2 cellular contexts compared by ENCODE assay signal in the genomic region with DNA sequence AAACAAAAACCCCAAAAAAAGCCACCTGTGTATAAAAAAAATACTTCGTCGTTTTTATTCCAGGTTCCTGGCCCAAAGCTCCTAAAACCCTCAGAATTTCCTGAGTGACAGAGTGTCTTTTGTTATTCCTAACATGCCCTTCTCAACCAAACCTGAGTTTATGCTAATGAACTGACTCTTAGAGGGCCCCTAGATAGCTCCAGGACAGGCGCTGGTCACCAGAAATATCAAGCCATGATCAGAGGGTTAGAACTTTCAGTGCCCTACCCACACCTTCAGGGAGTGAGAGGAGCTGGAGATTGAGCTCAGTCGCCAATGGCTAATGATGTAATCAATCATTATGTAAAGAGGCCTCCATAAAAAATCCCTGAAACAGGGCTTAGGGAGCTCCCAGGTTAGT.
TF ChIP-seq lines count a peak whose summit lies in the region.

No MANE protein-coding gene starts in this region.

TF ChIP-seq in GM23338, 12 proteins besides CTCF, POLR2A, EP300 and RAD21 (continued from another document):
- TF ChIP-seq, protein P1, sequence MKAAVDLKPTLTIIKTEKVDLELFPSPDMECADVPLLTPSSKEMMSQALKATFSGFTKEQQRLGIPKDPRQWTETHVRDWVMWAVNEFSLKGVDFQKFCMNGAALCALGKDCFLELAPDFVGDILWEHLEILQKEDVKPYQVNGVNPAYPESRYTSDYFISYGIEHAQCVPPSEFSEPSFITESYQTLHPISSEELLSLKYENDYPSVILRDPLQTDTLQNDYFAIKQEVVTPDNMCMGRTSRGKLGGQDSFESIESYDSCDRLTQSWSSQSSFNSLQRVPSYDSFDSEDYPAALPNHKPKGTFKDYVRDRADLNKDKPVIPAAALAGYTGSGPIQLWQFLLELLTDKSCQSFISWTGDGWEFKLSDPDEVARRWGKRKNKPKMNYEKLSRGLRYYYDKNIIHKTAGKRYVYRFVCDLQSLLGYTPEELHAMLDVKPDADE (IDR thresholded peaks at IDR 0.05), result no peak
- no peak for TF ChIP-seq JUNB (IDR thresholded peaks at IDR 0.05; ENCODE audit: unreplicated experiment)
- no peak for TF ChIP-seq CREB1 (CRISPR knock-in tag; IDR thresholded peaks at IDR 0.05; ENCODE audit: low read depth)
- TF ChIP-seq ZNF331 (CRISPR knock-in tag; IDR thresholded peaks at IDR 0.05; ENCODE audit: low read depth), result no peak
- TF ChIP-seq STAT1 (IDR thresholded peaks at IDR 0.05; ENCODE audit: unreplicated experiment), result no peak
- TF ChIP-seq POLR2AphosphoS5 (IDR thresholded peaks at IDR 0.05; ENCODE audit: low read depth), result no peak
- no peak for TF ChIP-seq NANOG (IDR thresholded peaks at IDR 0.05; ENCODE audit: borderline replicate concordance)
- TF ChIP-seq ZNF114 (CRISPR knock-in tag; IDR thresholded peaks at IDR 0.05), result no peak
- TF ChIP-seq, protein P2, sequence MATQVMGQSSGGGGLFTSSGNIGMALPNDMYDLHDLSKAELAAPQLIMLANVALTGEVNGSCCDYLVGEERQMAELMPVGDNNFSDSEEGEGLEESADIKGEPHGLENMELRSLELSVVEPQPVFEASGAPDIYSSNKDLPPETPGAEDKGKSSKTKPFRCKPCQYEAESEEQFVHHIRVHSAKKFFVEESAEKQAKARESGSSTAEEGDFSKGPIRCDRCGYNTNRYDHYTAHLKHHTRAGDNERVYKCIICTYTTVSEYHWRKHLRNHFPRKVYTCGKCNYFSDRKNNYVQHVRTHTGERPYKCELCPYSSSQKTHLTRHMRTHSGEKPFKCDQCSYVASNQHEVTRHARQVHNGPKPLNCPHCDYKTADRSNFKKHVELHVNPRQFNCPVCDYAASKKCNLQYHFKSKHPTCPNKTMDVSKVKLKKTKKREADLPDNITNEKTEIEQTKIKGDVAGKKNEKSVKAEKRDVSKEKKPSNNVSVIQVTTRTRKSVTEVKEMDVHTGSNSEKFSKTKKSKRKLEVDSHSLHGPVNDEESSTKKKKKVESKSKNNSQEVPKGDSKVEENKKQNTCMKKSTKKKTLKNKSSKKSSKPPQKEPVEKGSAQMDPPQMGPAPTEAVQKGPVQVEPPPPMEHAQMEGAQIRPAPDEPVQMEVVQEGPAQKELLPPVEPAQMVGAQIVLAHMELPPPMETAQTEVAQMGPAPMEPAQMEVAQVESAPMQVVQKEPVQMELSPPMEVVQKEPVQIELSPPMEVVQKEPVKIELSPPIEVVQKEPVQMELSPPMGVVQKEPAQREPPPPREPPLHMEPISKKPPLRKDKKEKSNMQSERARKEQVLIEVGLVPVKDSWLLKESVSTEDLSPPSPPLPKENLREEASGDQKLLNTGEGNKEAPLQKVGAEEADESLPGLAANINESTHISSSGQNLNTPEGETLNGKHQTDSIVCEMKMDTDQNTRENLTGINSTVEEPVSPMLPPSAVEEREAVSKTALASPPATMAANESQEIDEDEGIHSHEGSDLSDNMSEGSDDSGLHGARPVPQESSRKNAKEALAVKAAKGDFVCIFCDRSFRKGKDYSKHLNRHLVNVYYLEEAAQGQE (IDR thresholded peaks at IDR 0.05; ENCODE audit: unreplicated experiment), result no peak
- TF ChIP-seq, protein P3, sequence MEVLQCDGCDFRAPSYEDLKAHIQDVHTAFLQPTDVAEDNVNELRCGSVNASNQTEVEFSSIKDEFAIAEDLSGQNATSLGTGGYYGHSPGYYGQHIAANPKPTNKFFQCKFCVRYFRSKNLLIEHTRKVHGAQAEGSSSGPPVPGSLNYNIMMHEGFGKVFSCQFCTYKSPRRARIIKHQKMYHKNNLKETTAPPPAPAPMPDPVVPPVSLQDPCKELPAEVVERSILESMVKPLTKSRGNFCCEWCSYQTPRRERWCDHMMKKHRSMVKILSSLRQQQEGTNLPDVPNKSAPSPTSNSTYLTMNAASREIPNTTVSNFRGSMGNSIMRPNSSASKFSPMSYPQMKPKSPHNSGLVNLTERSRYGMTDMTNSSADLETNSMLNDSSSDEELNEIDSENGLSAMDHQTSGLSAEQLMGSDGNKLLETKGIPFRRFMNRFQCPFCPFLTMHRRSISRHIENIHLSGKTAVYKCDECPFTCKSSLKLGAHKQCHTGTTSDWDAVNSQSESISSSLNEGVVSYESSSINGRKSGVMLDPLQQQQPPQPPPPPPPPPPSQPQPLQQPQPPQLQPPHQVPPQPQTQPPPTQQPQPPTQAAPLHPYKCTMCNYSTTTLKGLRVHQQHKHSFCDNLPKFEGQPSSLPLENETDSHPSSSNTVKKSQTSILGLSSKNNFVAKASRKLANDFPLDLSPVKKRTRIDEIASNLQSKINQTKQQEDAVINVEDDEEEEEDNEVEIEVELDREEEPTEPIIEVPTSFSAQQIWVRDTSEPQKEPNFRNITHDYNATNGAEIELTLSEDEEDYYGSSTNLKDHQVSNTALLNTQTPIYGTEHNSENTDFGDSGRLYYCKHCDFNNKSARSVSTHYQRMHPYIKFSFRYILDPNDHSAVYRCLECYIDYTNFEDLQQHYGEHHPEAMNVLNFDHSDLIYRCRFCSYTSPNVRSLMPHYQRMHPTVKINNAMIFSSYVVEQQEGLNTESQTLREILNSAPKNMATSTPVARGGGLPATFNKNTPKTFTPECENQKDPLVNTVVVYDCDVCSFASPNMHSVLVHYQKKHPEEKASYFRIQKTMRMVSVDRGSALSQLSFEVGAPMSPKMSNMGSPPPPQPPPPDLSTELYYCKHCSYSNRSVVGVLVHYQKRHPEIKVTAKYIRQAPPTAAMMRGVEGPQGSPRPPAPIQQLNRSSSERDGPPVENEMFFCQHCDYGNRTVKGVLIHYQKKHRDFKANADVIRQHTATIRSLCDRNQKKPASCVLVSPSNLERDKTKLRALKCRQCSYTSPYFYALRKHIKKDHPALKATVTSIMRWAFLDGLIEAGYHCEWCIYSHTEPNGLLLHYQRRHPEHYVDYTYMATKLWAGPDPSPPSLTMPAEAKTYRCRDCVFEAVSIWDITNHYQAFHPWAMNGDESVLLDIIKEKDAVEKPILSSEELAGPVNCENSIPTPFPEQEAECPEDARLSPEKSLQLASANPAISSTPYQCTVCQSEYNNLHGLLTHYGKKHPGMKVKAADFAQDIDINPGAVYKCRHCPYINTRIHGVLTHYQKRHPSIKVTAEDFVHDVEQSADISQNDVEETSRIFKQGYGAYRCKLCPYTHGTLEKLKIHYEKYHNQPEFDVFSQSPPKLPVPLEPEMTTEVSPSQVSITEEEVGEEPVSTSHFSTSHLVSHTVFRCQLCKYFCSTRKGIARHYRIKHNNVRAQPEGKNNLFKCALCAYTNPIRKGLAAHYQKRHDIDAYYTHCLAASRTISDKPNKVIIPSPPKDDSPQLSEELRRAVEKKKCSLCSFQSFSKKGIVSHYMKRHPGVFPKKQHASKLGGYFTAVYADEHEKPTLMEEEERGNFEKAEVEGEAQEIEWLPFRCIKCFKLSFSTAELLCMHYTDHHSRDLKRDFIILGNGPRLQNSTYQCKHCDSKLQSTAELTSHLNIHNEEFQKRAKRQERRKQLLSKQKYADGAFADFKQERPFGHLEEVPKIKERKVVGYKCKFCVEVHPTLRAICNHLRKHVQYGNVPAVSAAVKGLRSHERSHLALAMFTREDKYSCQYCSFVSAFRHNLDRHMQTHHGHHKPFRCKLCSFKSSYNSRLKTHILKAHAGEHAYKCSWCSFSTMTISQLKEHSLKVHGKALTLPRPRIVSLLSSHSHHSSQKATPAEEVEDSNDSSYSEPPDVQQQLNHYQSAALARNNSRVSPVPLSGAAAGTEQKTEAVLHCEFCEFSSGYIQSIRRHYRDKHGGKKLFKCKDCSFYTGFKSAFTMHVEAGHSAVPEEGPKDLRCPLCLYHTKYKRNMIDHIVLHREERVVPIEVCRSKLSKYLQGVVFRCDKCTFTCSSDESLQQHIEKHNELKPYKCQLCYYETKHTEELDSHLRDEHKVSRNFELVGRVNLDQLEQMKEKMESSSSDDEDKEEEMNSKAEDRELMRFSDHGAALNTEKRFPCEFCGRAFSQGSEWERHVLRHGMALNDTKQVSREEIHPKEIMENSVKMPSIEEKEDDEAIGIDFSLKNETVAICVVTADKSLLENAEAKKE (CRISPR knock-in tag; IDR thresholded peaks at IDR 0.05), result no peak

TF ChIP-seq in K562, 482 proteins besides CTCF, POLR2A, EP300 and RAD21 (continued from another document):
- TF ChIP-seq MTF1 (CRISPR knock-in tag; IDR thresholded peaks at IDR 0.05; ENCODE audit: borderline replicate concordance) (no peak), ZNF586 (CRISPR knock-in tag; conservative IDR thresholded peaks at IDR 0.05) (no peak), EWSR1 (IDR thresholded peaks at IDR 0.05; ENCODE audit: borderline replicate concordance, low read depth, partially characterized antibody) (no peak), ZNF347 (CRISPR knock-in tag; IDR thresholded peaks at IDR 0.05; ENCODE audit: low read depth) (no peak)
- TF ChIP-seq, protein P4, sequence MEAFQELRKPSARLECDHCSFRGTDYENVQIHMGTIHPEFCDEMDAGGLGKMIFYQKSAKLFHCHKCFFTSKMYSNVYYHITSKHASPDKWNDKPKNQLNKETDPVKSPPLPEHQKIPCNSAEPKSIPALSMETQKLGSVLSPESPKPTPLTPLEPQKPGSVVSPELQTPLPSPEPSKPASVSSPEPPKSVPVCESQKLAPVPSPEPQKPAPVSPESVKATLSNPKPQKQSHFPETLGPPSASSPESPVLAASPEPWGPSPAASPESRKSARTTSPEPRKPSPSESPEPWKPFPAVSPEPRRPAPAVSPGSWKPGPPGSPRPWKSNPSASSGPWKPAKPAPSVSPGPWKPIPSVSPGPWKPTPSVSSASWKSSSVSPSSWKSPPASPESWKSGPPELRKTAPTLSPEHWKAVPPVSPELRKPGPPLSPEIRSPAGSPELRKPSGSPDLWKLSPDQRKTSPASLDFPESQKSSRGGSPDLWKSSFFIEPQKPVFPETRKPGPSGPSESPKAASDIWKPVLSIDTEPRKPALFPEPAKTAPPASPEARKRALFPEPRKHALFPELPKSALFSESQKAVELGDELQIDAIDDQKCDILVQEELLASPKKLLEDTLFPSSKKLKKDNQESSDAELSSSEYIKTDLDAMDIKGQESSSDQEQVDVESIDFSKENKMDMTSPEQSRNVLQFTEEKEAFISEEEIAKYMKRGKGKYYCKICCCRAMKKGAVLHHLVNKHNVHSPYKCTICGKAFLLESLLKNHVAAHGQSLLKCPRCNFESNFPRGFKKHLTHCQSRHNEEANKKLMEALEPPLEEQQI (IDR thresholded peaks at IDR 0.05), result no peak
